Comparison of ENCODE assay signal across 1 cellular context in genomic region chr14:91254456-91254855, GRCh38.
TF ChIP-seq lines count a peak whose summit lies in the region.

No MANE protein-coding gene starts in this region.

TF ChIP-seq in H1, 55 proteins besides CTCF, POLR2A, EP300 and RAD21 (continued from another document):
- no peak for TF ChIP-seq E2F6 (IDR thresholded peaks at IDR 0.05)
